21 cellular contexts compared by ENCODE assay signal in the genomic region with DNA sequence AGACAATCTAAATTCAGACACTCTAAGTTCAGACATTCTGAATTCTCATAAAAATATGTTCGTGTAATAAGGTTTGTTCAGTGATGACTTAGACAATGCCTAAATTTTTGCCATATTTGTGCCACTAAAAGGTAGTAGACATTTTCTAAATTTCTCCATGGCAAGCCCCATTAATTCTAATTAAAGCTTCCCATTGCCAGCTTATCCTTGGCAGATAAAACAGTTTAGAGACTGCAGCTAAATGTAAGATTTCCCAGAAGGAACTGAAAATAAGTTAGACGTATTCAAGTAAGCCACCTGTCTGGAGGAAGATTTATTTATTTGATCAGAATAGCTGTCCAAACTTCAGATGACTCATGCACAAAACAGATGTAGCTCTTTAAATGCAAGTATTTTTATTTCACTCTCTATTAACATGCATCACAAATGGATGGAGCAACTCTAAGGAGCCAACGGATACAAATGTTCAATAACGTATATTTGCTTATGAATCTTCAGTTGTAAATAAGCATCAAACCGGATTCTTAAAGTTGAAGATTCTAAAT.
DNase-seq lines count a peak whose midpoint lies in the region; ATAC-seq, FAIRE-seq and TF ChIP-seq lines count a peak whose summit lies in the region.
"Had no signal": no experiment of that assay in that cellular context is flagged by ENCODE, and none has a peak within 500 bp of the region (broad histone marks: within the 10 kb centered on the region; RNA-seq: fewer than 3 reads in every experiment).

No MANE protein-coding gene starts in this region.

- TF ChIP-seq CTCF in SK-N-SH (IDR thresholded peaks at IDR 0.05) (no peak), choroid plexus epithelial cell (conservative IDR thresholded peaks at IDR 0.05; ENCODE audit: low read depth, low read length) (no peak), nephron progenitor cell (IDR thresholded peaks at IDR 0.05) (no peak)

- FAIRE-seq in islet of Langerhans (lab: Jason Lieb, UNC), result peak; percentile 71
- FAIRE-seq: A204.1, D721Med had no signal

- no peak overlapping the region for H2AFZ ChIP-seq in SK-N-SH (ENCODE audit: low read depth)

- no peaks in the 10 kb centered on the region for H3K27me3 Mint-ChIP-seq in nephron progenitor cell (ENCODE audit: low read depth, poor library complexity)
- H3K27me3 Mint-ChIP-seq: B cell had no signal

- no peaks in the 10 kb centered on the region for H4K20me1 ChIP-seq in SK-N-SH (ENCODE audit: insufficient read depth)

- H3F3A ChIP-seq in SK-N-SH (replicated peaks; ENCODE audit: insufficient read depth), result no peaks in the 10 kb centered on the region

- no peaks in the 10 kb centered on the region for H3K36me3 ChIP-seq in SK-N-SH (replicated peaks in 1 of 2; ENCODE audit: control insufficient read depth in 1 of 2, insufficient read depth in 2 of 2, low read length in 1 of 2)

- DNase-seq in SK-N-SH (no peak), choroid plexus epithelial cell (ENCODE audit: low read depth) (peak; percentile 5), dermis blood vessel endothelial cell (no peak), nephron progenitor cell (no peak)
- DNase-seq in activated naive CD4-positive, alpha-beta T cell treated with Interleukin-2 at 50 U/mL for 16 hours, result no peak
- DNase-seq: DMS79 treated with DMSO at 0.1 percent for 48 hours, H7, HFFc6, NCI-H1105, NCI-H146, NCI-H2029 treated with DMSO at 0.1 percent for 48 hours, NCI-H226, NCI-H524, NCI-H774, Right ventricle myocardium superior had no signal

- no peaks in the 10 kb centered on the region for H3K79me2 ChIP-seq in SK-N-SH (ENCODE audit: insufficient read depth)

- no peak for TF ChIP-seq RAD21 in SK-N-SH (IDR thresholded peaks at IDR 0.05; ENCODE audit: low read length)

- H3K4me1 Mint-ChIP-seq in nephron progenitor cell, result no peaks in the 10 kb centered on the region
- H3K4me1 Mint-ChIP-seq: B cell had no signal

- no peak overlapping the region for H3K27ac ChIP-seq in SK-N-SH (ENCODE audit: low read depth in 2 of 2, low read length in 1 of 2)

- peaks cover 3% of the 10 kb centered on the region for H3K36me3 Mint-ChIP-seq in nephron progenitor cell (ENCODE audit: low read depth)

- WGBS in SK-N-SH (ENCODE audit: low lambda C conversion rate), result 43% methylated on average over 5 of the region's 5 CpGs

- H3K27me3 ChIP-seq in SK-N-SH (ENCODE audit: insufficient read depth), result no peaks in the 10 kb centered on the region

- POLR2A ChIA-PET in SK-N-SH (lab: Yijun Ruan, JAX), result no interaction called here

- H3K4me2 ChIP-seq in SK-N-SH, result no peak overlapping the region

- CTCF ChIA-PET in SK-N-SH (lab: Yijun Ruan, JAX), result interaction anchor here (0.8 to 1.6 kb wide), 3 partner anchors 14 to 19 kb away, joined by 3 to 4 read pairs (median 4); no protein-coding TSS in a partner anchor

- H3K27ac Mint-ChIP-seq in nephron progenitor cell, result no peak overlapping the region
- H3K27ac Mint-ChIP-seq: B cell, CD14-positive monocyte, HFFc6 had no signal

- H3K4me3 ChIP-seq in SK-N-SH (ENCODE audit: low read depth in 2 of 2, low read length in 1 of 2) (no peak overlapping the region), choroid plexus epithelial cell (ENCODE audit: low read depth, low read length) (no peak overlapping the region)

- TF ChIP-seq EP300 in SK-N-SH (IDR thresholded peaks at IDR 0.05; ENCODE audit: borderline replicate concordance in 1 of 2, low read depth in 1 of 2, low read length in 1 of 2), result no peak

- no peak overlapping the region for H3K9ac ChIP-seq in SK-N-SH

- H3K9me3 Mint-ChIP-seq in nephron progenitor cell, result peaks cover 9% of the 10 kb centered on the region

- ATAC-seq in SK-N-SH treated with all-trans-retinoic acid at 6 μM for 48 hours, result no peak

- no peaks in the 10 kb centered on the region for H3K9me3 ChIP-seq in SK-N-SH

- no peak overlapping the region for H3K4me3 Mint-ChIP-seq in nephron progenitor cell
- H3K4me3 Mint-ChIP-seq: B cell, CD14-positive monocyte, HFFc6 had no signal

- H3K9me2 ChIP-seq in SK-N-SH, result no peaks in the 10 kb centered on the region

- H3K4me1 ChIP-seq in SK-N-SH (ENCODE audit: control insufficient read depth in 1 of 2, insufficient read depth in 2 of 2, low read depth in 1 of 2, low read length in 1 of 2), result no peaks in the 10 kb centered on the region

TF ChIP-seq in SK-N-SH treated with all-trans-retinoic acid at 6 μM for 48 hours, 23 proteins besides CTCF, POLR2A, EP300 and RAD21 (continues in another document):
- peak; percentile 67 for TF ChIP-seq CREB5 (CRISPR knock-in tag; IDR thresholded peaks at IDR 0.05; ENCODE audit: low read depth)
- TF ChIP-seq ISL1 (CRISPR knock-in tag; IDR thresholded peaks at IDR 0.05), result peak; percentile 97
- no peak for TF ChIP-seq ZNF70 (CRISPR knock-in tag; IDR thresholded peaks at IDR 0.05)
- no peak for TF ChIP-seq ZNF565 (CRISPR knock-in tag; conservative IDR thresholded peaks at IDR 0.05; ENCODE audit: low read depth)
- peak; percentile 86 for TF ChIP-seq GLIS3 (CRISPR knock-in tag; IDR thresholded peaks at IDR 0.05)
- TF ChIP-seq ARNTL (CRISPR knock-in tag; IDR thresholded peaks at IDR 0.05; ENCODE audit: borderline replicate concordance, low read depth), result no peak

TF ChIP-seq in SK-N-SH, 30 proteins besides CTCF, POLR2A, EP300 and RAD21:
- TF ChIP-seq RFX5 (IDR thresholded peaks at IDR 0.05; ENCODE audit: low read length) (no peak), SMC3 (IDR thresholded peaks at IDR 0.05; ENCODE audit: low read depth, low read length) (no peak)
- TF ChIP-seq, protein P1, sequence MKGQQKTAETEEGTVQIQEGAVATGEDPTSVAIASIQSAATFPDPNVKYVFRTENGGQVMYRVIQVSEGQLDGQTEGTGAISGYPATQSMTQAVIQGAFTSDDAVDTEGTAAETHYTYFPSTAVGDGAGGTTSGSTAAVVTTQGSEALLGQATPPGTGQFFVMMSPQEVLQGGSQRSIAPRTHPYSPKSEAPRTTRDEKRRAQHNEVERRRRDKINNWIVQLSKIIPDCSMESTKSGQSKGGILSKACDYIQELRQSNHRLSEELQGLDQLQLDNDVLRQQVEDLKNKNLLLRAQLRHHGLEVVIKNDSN (IDR thresholded peaks at IDR 0.05; ENCODE audit: borderline replicate concordance, low read depth), result no peak
